Comparison of ENCODE assay signal across 8 cellular contexts in genomic region chr2:37231251-37232130, GRCh38.
A peak's percentile ranks its signal among the peaks of the same experiment; 100 is the strongest.
DNase-seq lines count a peak whose midpoint lies in the region; ATAC-seq and TF ChIP-seq lines count a peak whose summit lies in the region.

Gene CEBPZ (minus strand): TSS chr2:37231596. CDS start chr2:37231567, 29 bp downstream.
Gene NDUFAF7 (plus strand): TSS chr2:37231658. CDS start chr2:37231706, 48 bp downstream.

- peak within 1 kb of the TSS; percentile 96 for H3K4me3 ChIP-seq in choroid plexus epithelial cell (ENCODE audit: low read depth, low read length)

- ATAC-seq in GM19035 (IDR thresholded peaks at IDR 0.05; ENCODE audit: unreplicated experiment), result peak; percentile 93
- ATAC-seq in HG03342 (IDR thresholded peaks at IDR 0.05; ENCODE audit: unreplicated experiment), result peak; percentile 95

- DNase-seq in AG20443 (ENCODE audit: low spot score), result peak; percentile 97
- DNase-seq in NCI-H345 treated with DMSO at 0.1 percent for 48 hours (lab: John Stamatoyannopoulos, UW; ENCODE audit: unreplicated experiment), result peak; percentile 86
- DNase-seq in activated CD4-positive, alpha-beta T cell treated with anti-CD3 and anti-CD28 coated beads for 1 hour, result peak; percentile 77
- peak; percentile 95 for DNase-seq in choroid plexus epithelial cell (ENCODE audit: low read depth)
- peak; percentile 95 for DNase-seq in kidney tubule cell (ENCODE audit: low spot score)
- DNase-seq in stimulated activated CD4-positive, alpha-beta T cell treated with anti-CD3 and anti-CD28 coated beads, Interleukin-1b, Interleukin-23, amount 100 ng/mL, for 24 hours (ENCODE audit: low read depth in 4 of 4, low spot score in 1 of 4), result peak; percentile 73 to 85 (median 80)

- TF ChIP-seq CTCF in choroid plexus epithelial cell (conservative IDR thresholded peaks at IDR 0.05; ENCODE audit: low read depth, low read length), result no peak

Comparison
In these comparisons a context has a peak if more than half of its experiments do, and no peak if none do; other contexts are left out.
1. Peak in every context shown above with its lines: DNase-seq, ATAC-seq and H3K4me3 ChIP-seq.